In genomic region chr11:280762-281485, GRCh38 we compare ENCODE assay signal across 11 cellular contexts. TPM values are rescaled to one million over a fixed set of nuclear protein-coding genes. Genes with fewer than 3 reads are reported as not detected.
A peak's percentile ranks its signal among the peaks of the same experiment; 100 is the strongest.
DNase-seq lines count a peak whose midpoint lies in the region; ATAC-seq lines count a peak whose summit lies in the region.
"Had no signal": no experiment of that assay in that cellular context is flagged by ENCODE, and none has a peak within 500 bp of the region (broad histone marks: within the 10 kb centered on the region; RNA-seq: fewer than 3 reads in every experiment).

No MANE protein-coding gene starts in this region.

- ATAC-seq in GM21381 (IDR thresholded peaks at IDR 0.05; ENCODE audit: unreplicated experiment) (no peak), GM21367 (IDR thresholded peaks at IDR 0.05; ENCODE audit: unreplicated experiment) (no peak)

- peak; percentile 49 for DNase-seq in stimulated activated CD4-positive, alpha-beta T cell treated with anti-CD3 and anti-CD28 coated beads, Interleukin-4, amount 100 ng/mL, for 1 hour
- DNase-seq in stimulated activated CD4-positive, alpha-beta T cell treated with anti-CD3 and anti-CD28 coated beads, Interleukin-2, amount 100 ng/mL, for 48 hours: no peak
- peak; percentile 34 for DNase-seq in activated naive CD4-positive, alpha-beta T cell treated with Interleukin-2 at 50 U/mL for 16 hours
- peak; percentile 83 for DNase-seq in mesenteric fat pad (ENCODE audit: low spot score)
- peak; percentile 44 for DNase-seq in ureter (ENCODE audit: low spot score)
- no peak for DNase-seq in SHP77 treated with DMSO at 0.1 percent for 48 hours (lab: John Stamatoyannopoulos, UW)
- DNase-seq: DMS153 had no signal

RNA-seq across cellular contexts. Expression of gene NLRP6, which starts 2.7 kb away (rescaled TPM):
- total RNA-seq in mesenteric fat pad (1.8 TPM), ureter (0.36 TPM)
- total RNA-seq: RPMI7951 had no signal

RNA-seq across cellular contexts. Expression of gene PGGHG, which starts 8.0 kb away (rescaled TPM):
- 25.2 TPM for total RNA-seq in mesenteric fat pad
- 45.0 TPM for total RNA-seq in ureter

RNA-seq across cellular contexts. Expression of gene IFITM5, which starts 18.4 kb away (rescaled TPM):
- total RNA-seq in mesenteric fat pad (not detected), ureter (not detected)
- total RNA-seq: lung, RPMI7951 had no signal

RNA-seq across cellular contexts. Expression of gene IFITM2, which starts 26.7 kb away (rescaled TPM):
- total RNA-seq in mesenteric fat pad (657 TPM), ureter (408 TPM)

RNA-seq across cellular contexts. Expression of gene IFITM1, which starts 32.9 kb away (rescaled TPM):
- total RNA-seq in mesenteric fat pad (232 TPM), ureter (150 TPM)

Comparison
In these comparisons a context has a peak if more than half of its experiments do, and no peak if none do; other contexts are left out.
1. DNase-seq: peak in stimulated activated CD4-positive, alpha-beta T cell treated with anti-CD3 and anti-CD28 coated beads, Interleukin-4, amount 100 ng/mL, for 1 hour (single experiment), activated naive CD4-positive, alpha-beta T cell treated with Interleukin-2 at 50 U/mL for 16 hours (single experiment), mesenteric fat pad (single experiment) and ureter (single experiment); none in stimulated activated CD4-positive, alpha-beta T cell treated with anti-CD3 and anti-CD28 coated beads, Interleukin-2, amount 100 ng/mL, for 48 hours (0 of 2) and SHP77 treated with DMSO at 0.1 percent for 48 hours (single experiment).